ENCODE assay signal across 16 cellular contexts in the genomic region with DNA sequence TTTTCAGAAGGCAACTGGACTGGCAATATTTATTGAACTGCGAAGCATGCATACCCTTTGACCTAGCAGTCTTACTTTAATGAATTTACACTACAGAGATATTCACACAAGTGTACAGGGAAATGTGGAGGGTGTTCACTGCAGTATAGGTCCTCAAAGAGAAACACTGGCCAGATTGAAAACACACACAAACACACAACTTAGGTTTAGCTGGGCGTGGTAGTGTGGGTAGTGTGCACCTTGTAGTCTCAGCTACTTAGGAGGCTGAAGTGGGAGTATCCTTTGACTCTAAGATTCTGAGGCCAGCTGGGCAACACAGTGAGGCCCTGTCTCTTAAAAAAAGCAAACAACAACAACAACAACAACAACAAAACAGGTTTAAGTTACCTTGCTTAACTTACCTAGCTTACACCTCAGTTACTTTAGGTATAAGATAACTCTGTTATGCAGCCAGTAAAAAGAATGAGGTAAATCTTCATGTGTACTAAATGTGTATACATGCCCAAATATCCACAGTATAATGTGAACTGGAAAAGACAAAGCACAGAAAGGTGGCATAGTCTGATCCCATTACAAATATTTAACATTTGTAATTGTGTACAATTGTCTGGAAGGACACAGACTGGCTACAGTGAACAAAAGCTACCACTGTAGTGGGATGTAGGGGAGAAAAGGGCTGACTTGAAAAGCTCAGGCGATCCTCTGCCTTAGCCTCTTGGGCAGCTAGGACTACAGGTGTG.
"Had no signal": no experiment of that assay in that cellular context is flagged by ENCODE, and none has a peak within 500 bp of the region (broad histone marks: within the 10 kb centered on the region; RNA-seq: fewer than 3 reads in every experiment).

No MANE protein-coding gene starts in this region.

- H3K36me3 Mint-ChIP-seq: type B pancreatic cell had no signal

- H3K9me3 ChIP-seq: ovary, suprapubic skin, thyroid gland had no signal

- FAIRE-seq: urothelium cell line had no signal

- H3K9me3 Mint-ChIP-seq: naive thymus-derived CD8-positive, alpha-beta T cell; type B pancreatic cell had no signal

- H3K36me3 ChIP-seq: ovary, suprapubic skin, thyroid gland had no signal

- ATAC-seq: naive thymus-derived CD8-positive, alpha-beta T cell; right cardiac atrium; stimulated activated naive CD8-positive, alpha-beta T cell treated with anti-CD3 and anti-CD28 coated beads, Interleukin-15, Interleukin-2, amounts not matched to agents 100 U/mL and 50 U/mL, for 24 hours had no signal

- H3K27ac Mint-ChIP-seq: naive thymus-derived CD8-positive, alpha-beta T cell; type B pancreatic cell had no signal

- H3K79me2 ChIP-seq: hepatocyte had no signal

- H3K27ac ChIP-seq: coronary artery, hepatocyte, ovary, suprapubic skin, thyroid gland had no signal

- H3K4me1 ChIP-seq: suprapubic skin had no signal

- H2AFZ ChIP-seq: hepatocyte had no signal

- H3K4me2 ChIP-seq: hepatocyte had no signal

- H3K27me3 Mint-ChIP-seq: naive thymus-derived CD8-positive, alpha-beta T cell; type B pancreatic cell had no signal

- H3K4me3 ChIP-seq: coronary artery, hepatocyte, ovary, suprapubic skin, thyroid gland had no signal

- DNase-seq: effector CD4-positive, alpha-beta T cell; foreskin melanocyte; head of caudate nucleus; naive thymus-derived CD8-positive, alpha-beta T cell; nucleus accumbens; ovary; right cardiac atrium; small intestine; stimulated activated CD4-positive, alpha-beta T cell treated with anti-CD3 and anti-CD28 coated beads, Interleukin-2, amount 100 ng/mL, for 48 hours; stimulated activated naive CD8-positive, alpha-beta T cell treated with anti-CD3 and anti-CD28 coated beads, Interleukin-15, Interleukin-2, amounts not matched to agents 100 U/mL and 50 U/mL, for 24 hours; thyroid gland had no signal

- H3K27me3 ChIP-seq: hepatocyte, ovary, suprapubic skin, thyroid gland had no signal

- H3K4me3 Mint-ChIP-seq: naive thymus-derived CD8-positive, alpha-beta T cell; type B pancreatic cell had no signal
